ENCODE assay signal across 8 cellular contexts in genomic region chr10:96587255-96588059, GRCh38. TPM values are rescaled to one million over a fixed set of nuclear protein-coding genes. Genes with fewer than 3 reads are reported as not detected.
DNase-seq lines count a peak whose midpoint lies in the region; ATAC-seq and TF ChIP-seq lines count a peak whose summit lies in the region.

No MANE protein-coding gene starts in this region.

- no peaks in the 10 kb centered on the region for H3K9me3 Mint-ChIP-seq in activated T-cell treated with anti-CD3 and anti-CD28 coated beads, Interleukin-2, amount 50 U/mL, for 72 hours
- peaks cover 6% of the 10 kb centered on the region for H3K9me3 Mint-ChIP-seq in glutamatergic neuron (ENCODE audit: unreplicated experiment)

- peaks cover 8% of the 10 kb centered on the region for H3K27me3 Mint-ChIP-seq in activated T-cell treated with anti-CD3 and anti-CD28 coated beads, Interleukin-2, amount 50 U/mL, for 72 hours (ENCODE audit: low read depth)
- peaks cover 2% of the 10 kb centered on the region for H3K27me3 Mint-ChIP-seq in glutamatergic neuron (ENCODE audit: unreplicated experiment)

- 1 to 3% (median 1%) methylated on average over 22 to 25 of the region's 25 CpGs for WGBS in psoas muscle, 3 donors

- TF ChIP-seq CTCF in AG10803 (conservative IDR thresholded peaks at IDR 0.05; ENCODE audit: low read length) = no peak
- no peak for TF ChIP-seq CTCF in glutamatergic neuron (IDR thresholded peaks at IDR 0.05; ENCODE audit: partially characterized antibody, unreplicated experiment)
- no peak for TF ChIP-seq CTCF in psoas muscle (IDR thresholded peaks at IDR 0.05)

- H3K4me1 ChIP-seq in psoas muscle = peaks cover 44% of the 10 kb centered on the region

- no peak overlapping the region for H3K4me3 Mint-ChIP-seq in activated T-cell treated with anti-CD3 and anti-CD28 coated beads, Interleukin-2, amount 50 U/mL, for 72 hours
- no peak overlapping the region for H3K4me3 Mint-ChIP-seq in glutamatergic neuron (ENCODE audit: unreplicated experiment)

- H3K27ac ChIP-seq in psoas muscle = peak overlapping the region; percentile 99

- peak overlapping the region; percentile 95 for H3K27ac Mint-ChIP-seq in activated T-cell treated with anti-CD3 and anti-CD28 coated beads, Interleukin-2, amount 50 U/mL, for 72 hours
- H3K27ac Mint-ChIP-seq in glutamatergic neuron (ENCODE audit: unreplicated experiment) = peak overlapping the region; percentile 95

- intact Hi-C loops in psoas muscle (cut with DNase I) = loop anchor here in 1 of 2 donors (2.0 kb wide), 1 partner anchor 245 kb away; the partner anchor contains the start of gene LCOR

- H3K9me3 ChIP-seq in psoas muscle = no peaks in the 10 kb centered on the region

- H3K4me1 Mint-ChIP-seq in activated T-cell treated with anti-CD3 and anti-CD28 coated beads, Interleukin-2, amount 50 U/mL, for 72 hours (ENCODE audit: low read depth) = peaks cover 32% of the 10 kb centered on the region
- H3K4me1 Mint-ChIP-seq in glutamatergic neuron (ENCODE audit: low read depth, unreplicated experiment) = no peaks in the 10 kb centered on the region

- H3K27me3 ChIP-seq in psoas muscle (ENCODE audit: insufficient read depth in 3 of 3, low read length in 2 of 3) = no peaks in the 10 kb centered on the region

- H3K36me3 Mint-ChIP-seq in activated T-cell treated with anti-CD3 and anti-CD28 coated beads, Interleukin-2, amount 50 U/mL, for 72 hours (ENCODE audit: insufficient read depth in 2 of 2) = peaks cover 2 to 4% of the 10 kb centered on the region in 2 donors
- no peaks in the 10 kb centered on the region for H3K36me3 Mint-ChIP-seq in glutamatergic neuron (ENCODE audit: unreplicated experiment)

- ATAC-seq in GM21447 (IDR thresholded peaks at IDR 0.05; ENCODE audit: unreplicated experiment) (peak; percentile 6), psoas muscle (peak; percentile 79 to 88 (median 82)), HG03342 (IDR thresholded peaks at IDR 0.05; ENCODE audit: unreplicated experiment) (no peak)
- ATAC-seq in activated T-cell treated with anti-CD3 and anti-CD28 coated beads, Interleukin-2, amount 50 U/mL, for 72 hours (replicated peaks in 1 of 2) = peak; percentile 12 to 23

- peak overlapping the region; percentile 64 for H3K4me3 ChIP-seq in AG10803 (ENCODE audit: low read length)
- H3K4me3 ChIP-seq in psoas muscle = peak overlapping the region; percentile 96

- DNase-seq in AG10803 (ENCODE audit: low read depth) (peak; percentile 84), NCI-H226 (peak; percentile 66), glutamatergic neuron (no peak), psoas muscle (peak; percentile 86 to 91), NCI-H187 treated with DMSO at 0.1 percent for 48 hours (lab: John Stamatoyannopoulos, UW) (no peak)
- peak in 1 of 2 donors; percentile 56 for DNase-seq in activated T-cell treated with anti-CD3 and anti-CD28 coated beads, Interleukin-2, amount 50 U/mL, for 72 hours

- H3K36me3 ChIP-seq in psoas muscle (ENCODE audit: insufficient read depth in 1 of 2, low read depth in 1 of 2) = no peaks in the 10 kb centered on the region

RNA-seq across cellular contexts. Expression of gene TM9SF3, which starts 0.6 kb away (rescaled TPM):
- 10 to 100 TPM; 72.8 to 76.7 TPM for total RNA-seq in activated T-cell treated with anti-CD3 and anti-CD28 coated beads, Interleukin-2, amount 50 U/mL, for 72 hours
- 99.1 TPM for total RNA-seq in glutamatergic neuron (ENCODE audit: unreplicated experiment)
- total RNA-seq in psoas muscle = 10 to 100 TPM; 30.4 to 60.6 (median 57.4) TPM
- 10 to 100 TPM; 14.4 to 49.0 (median 38.4) TPM for polyA plus RNA-seq in psoas muscle

Comparison
In these comparisons a context has a peak if more than half of its experiments do, and no peak if none do; other contexts are left out.
1. DNase-seq: peak in AG10803 (single experiment), NCI-H226 (single experiment) and psoas muscle (2 of 2); none in glutamatergic neuron (single experiment) and NCI-H187 treated with DMSO at 0.1 percent for 48 hours (single experiment).